8 cellular contexts compared by ENCODE assay signal in the genomic region with DNA sequence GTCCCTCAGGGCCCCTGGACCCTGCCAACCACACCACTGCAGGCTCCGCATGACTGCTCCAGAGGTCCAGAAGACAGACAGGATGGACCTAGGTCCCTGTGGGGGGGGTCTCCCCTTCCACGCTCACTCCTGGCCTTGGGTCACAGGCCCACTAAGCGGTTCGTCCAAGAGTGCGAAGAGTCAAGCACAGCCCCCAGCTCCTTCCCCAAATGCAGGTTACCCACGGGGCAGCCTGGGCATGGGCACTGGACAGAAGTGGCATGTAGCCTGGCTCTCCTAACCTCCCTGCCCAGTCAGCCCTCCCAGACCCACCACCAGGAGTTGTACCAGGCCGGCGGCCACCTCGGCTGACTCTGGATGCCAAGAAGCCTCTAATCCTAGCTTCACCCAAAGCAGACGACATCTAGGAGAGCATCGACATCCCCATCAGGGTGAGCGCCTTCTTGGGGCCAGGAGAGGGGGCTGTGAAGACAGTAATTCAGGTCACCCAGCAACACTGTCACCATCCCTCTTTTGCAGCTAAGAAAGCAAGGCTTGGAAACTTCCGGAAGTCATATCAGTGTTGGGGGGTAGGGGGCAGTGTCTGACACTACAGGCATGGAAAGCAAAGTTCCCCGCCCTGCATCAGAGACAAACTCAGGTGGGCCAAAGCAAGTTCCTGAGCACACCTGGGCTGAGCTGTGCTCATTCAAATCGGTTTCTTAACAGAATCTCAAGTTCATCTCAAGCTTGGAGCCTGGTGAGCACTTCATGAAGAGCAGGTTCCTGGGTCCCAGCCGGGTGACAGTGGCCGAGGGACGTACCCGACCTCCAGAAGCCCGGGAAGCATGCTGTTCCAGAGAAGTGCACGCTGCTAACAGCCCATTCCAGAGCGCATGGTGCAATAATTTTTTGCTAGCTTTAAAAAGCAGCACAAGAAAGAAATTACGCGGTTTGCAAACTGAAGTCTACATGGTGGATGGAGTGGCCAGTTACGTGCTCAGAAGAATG.
A peak's percentile ranks its signal among the peaks of the same experiment; 100 is the strongest.
DNase-seq lines count a peak whose midpoint lies in the region; ATAC-seq and TF ChIP-seq lines count a peak whose summit lies in the region.

No MANE protein-coding gene starts in this region.

- H3K27ac ChIP-seq in cardiac muscle cell (no peak overlapping the region), right cardiac atrium (ENCODE audit: low read length) (no peak overlapping the region), upper lobe of right lung (no peak overlapping the region), adrenal gland (peak overlapping the region in 2 of 5 donors; percentile 20 to 59)

- 90% methylated on average over 25 of the region's 25 CpGs for WGBS in right cardiac atrium
- 89 to 95% (median 94%) methylated on average over 14 to 25 of the region's 25 CpGs for WGBS in adrenal gland, 4 donors

- H3K27me3 ChIP-seq in cardiac muscle cell (no peaks in the 10 kb centered on the region), right cardiac atrium (ENCODE audit: control insufficient read depth, insufficient read depth) (no peaks in the 10 kb centered on the region), upper lobe of right lung (no peaks in the 10 kb centered on the region), adrenal gland (no peaks in the 10 kb centered on the region)

- H3K36me3 ChIP-seq in cardiac muscle cell = no peaks in the 10 kb centered on the region
- no peaks in the 10 kb centered on the region for H3K36me3 ChIP-seq in upper lobe of right lung
- no peaks in the 10 kb centered on the region for H3K36me3 ChIP-seq in adrenal gland (replicated peaks in 1 of 2)

- no peaks in the 10 kb centered on the region for H3K4me1 ChIP-seq in cardiac muscle cell (ENCODE audit: low read depth)
- H3K4me1 ChIP-seq in right cardiac atrium (ENCODE audit: control insufficient read depth, insufficient read depth, low read length) = no peaks in the 10 kb centered on the region
- peaks cover 9% of the 10 kb centered on the region for H3K4me1 ChIP-seq in upper lobe of right lung
- H3K4me1 ChIP-seq in adrenal gland (replicated peaks in 1 of 2) = peaks cover 11 to 23% of the 10 kb centered on the region in 2 donors

- intact Hi-C loops in right cardiac atrium (cut with DNase I) = loop anchor here in 1 of 4 donors (10.0 kb wide), 1 partner anchor 64 kb away; no protein-coding TSS in a partner anchor
- intact Hi-C loops in upper lobe of right lung (cut with DNase I) = no loop called here
- intact Hi-C loops in adrenal gland (cut with DNase I) = no loop called here

- TF ChIP-seq CTCF in cardiac muscle cell (IDR thresholded peaks at IDR 0.05; ENCODE audit: low read depth, low read length) = peak; percentile 26
- TF ChIP-seq CTCF in upper lobe of right lung (IDR thresholded peaks at IDR 0.05) = peak; percentile 19
- TF ChIP-seq CTCF in adrenal gland (IDR thresholded peaks at IDR 0.05) = no peak

- TF ChIP-seq POLR2A in adrenal gland (IDR thresholded peaks at IDR 0.05) = no peak

- H3K4me3 ChIP-seq in cardiac muscle cell (no peak overlapping the region), right cardiac atrium (ENCODE audit: low read length) (no peak overlapping the region), upper lobe of right lung (no peak overlapping the region), adrenal gland (no peak overlapping the region)

- H3K9me3 ChIP-seq in cardiac muscle cell (ENCODE audit: low read depth) (no peaks in the 10 kb centered on the region), right cardiac atrium (ENCODE audit: control insufficient read depth, low read length) (no peaks in the 10 kb centered on the region), upper lobe of right lung (no peaks in the 10 kb centered on the region), adrenal gland (replicated peaks in 1 of 3) (no peaks in the 10 kb centered on the region)

- DNase-seq in cardiac muscle cell (ENCODE audit: low read depth in 1 of 2, low spot score in 1 of 2) = peak in 1 of 2 donors; percentile 38
- DNase-seq in right cardiac atrium = no peak
- peak; percentile 42 for DNase-seq in activated T-cell treated with anti-CD3 and anti-CD28 coated beads for 1 hour (ENCODE audit: low read depth)
- peak; percentile 68 for DNase-seq in iPS DF 4.7 (ENCODE audit: extremely low read depth, low spot score)
- DNase-seq in upper lobe of right lung = no peak
- DNase-seq in adrenal gland = no peak
- DNase-seq in COLO829 (ENCODE audit: low spot score) = no peak

- ATAC-seq in right cardiac atrium (no peak), upper lobe of right lung (no peak), GM19397 (IDR thresholded peaks at IDR 0.05; ENCODE audit: unreplicated experiment) (no peak)

Comparison
In these comparisons a context has a peak if more than half of its experiments do, and no peak if none do; other contexts are left out.
1. DNase-seq: peak in activated T-cell treated with anti-CD3 and anti-CD28 coated beads for 1 hour (single experiment) and iPS DF 4.7 (single experiment); none in right cardiac atrium (0 of 3), upper lobe of right lung (single experiment), adrenal gland (0 of 7) and COLO829 (single experiment).
2. CTCF ChIP-seq: peak in cardiac muscle cell (single experiment) and upper lobe of right lung (single experiment); none in adrenal gland (0 of 6).